In genomic region chrX:102720237-102721168, GRCh38 we compare ENCODE assay signal across 8 cellular contexts.
DNase-seq lines count a peak whose midpoint lies in the region; ATAC-seq and TF ChIP-seq lines count a peak whose summit lies in the region.

Gene GPRASP3 (plus strand): TSS chrX:102720743. CDS start chrX:102748996, 28,253 bp downstream.

- H3K36me3 ChIP-seq in muscle layer of duodenum (ENCODE audit: control insufficient read depth in 1 of 2, insufficient read depth in 2 of 2, low read length in 2 of 2): no peaks in the 10 kb centered on the region

- DNase-seq in NCI-H524 (lab: John Stamatoyannopoulos, UW) (peak; percentile 11 to 79), erythroblast (lab: John Stamatoyannopoulos, UW) (peak; percentile 84 to 86), MV-4-11 (lab: John Stamatoyannopoulos, UW) (no peak)
- DNase-seq in activated T-cell treated with anti-CD3 and anti-CD28 coated beads, Interleukin-2, amount 50 U/mL, for 1 hour: peak; percentile 68
- DNase-seq in stimulated activated CD8-positive, alpha-beta memory T cell treated with anti-CD3 and anti-CD28 coated beads, Interleukin-7, amount 100 ng/mL, for 24 hours (ENCODE audit: low read depth): peak; percentile 50

- no peaks in the 10 kb centered on the region for H3K27me3 ChIP-seq in muscle layer of duodenum (ENCODE audit: low read depth, low read length)

- ATAC-seq in GM18511 (IDR thresholded peaks at IDR 0.05; ENCODE audit: unreplicated experiment) (peak; percentile 99), HG03066 (IDR thresholded peaks at IDR 0.05; ENCODE audit: low read depth, unreplicated experiment) (peak; percentile 99)

- no peaks in the 10 kb centered on the region for H3K4me1 ChIP-seq in muscle layer of duodenum (ENCODE audit: control insufficient read depth in 1 of 2, insufficient read depth in 2 of 2, low read length in 2 of 2)

- peak within 1 kb of the TSS; percentile 57 to 67 for H3K4me3 ChIP-seq in muscle layer of duodenum (ENCODE audit: low read depth in 1 of 2, low read length in 2 of 2)

- H3K27ac ChIP-seq in muscle layer of duodenum (ENCODE audit: low read length): no peak within 1 kb of the TSS

- peak; percentile 40 for TF ChIP-seq POLR2A in erythroblast (IDR thresholded peaks at IDR 0.05; ENCODE audit: low read length)

- H3K9me3 ChIP-seq in muscle layer of duodenum (ENCODE audit: control insufficient read depth in 1 of 2, low read length in 2 of 2): no peaks in the 10 kb centered on the region
